In the genomic region with DNA sequence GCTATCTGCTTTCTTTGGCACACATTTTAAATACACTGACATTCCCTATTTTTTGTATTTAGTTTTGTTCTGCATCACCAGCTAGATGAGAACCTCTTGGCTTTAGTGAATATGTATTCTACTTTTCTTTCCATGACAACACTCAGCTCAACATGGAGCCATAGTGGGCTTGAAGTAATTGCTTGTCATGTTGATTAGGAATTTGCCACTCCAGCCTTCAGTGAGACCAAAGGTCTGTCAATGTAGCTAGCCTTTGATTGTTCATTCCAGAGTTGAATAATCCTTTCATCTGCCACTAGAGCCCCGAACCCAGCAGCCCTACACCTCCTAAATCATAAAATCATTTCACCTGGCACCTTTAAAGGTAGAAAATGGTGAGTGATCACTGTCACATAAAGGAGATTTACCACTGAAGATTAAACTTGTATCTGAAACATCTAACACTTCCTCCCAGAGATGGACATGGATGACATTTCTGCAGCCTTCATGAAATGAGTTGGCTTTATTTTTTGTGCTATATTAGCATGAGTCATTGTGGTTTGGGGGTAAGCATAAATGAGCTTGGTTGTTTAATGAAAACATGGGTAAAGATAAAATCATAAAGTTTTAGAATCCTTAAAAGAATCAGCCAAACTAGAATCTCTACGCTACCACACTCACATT, we compare ENCODE assay signal across 12 cellular contexts. TPM values are rescaled to one million over a fixed set of nuclear protein-coding genes. Genes with fewer than 3 reads are reported as not detected.
A peak's percentile ranks its signal among the peaks of the same experiment; 100 is the strongest.
DNase-seq lines count a peak whose midpoint lies in the region; ATAC-seq and TF ChIP-seq lines count a peak whose summit lies in the region.
"Had no signal": no experiment of that assay in that cellular context is flagged by ENCODE, and none has a peak within 500 bp of the region (broad histone marks: within the 10 kb centered on the region; RNA-seq: fewer than 3 reads in every experiment).

No MANE protein-coding gene starts in this region.

- H4K5ac ChIP-seq in IMR-90 (ENCODE audit: low read depth, low read length), result 0 out of 2 replicates have a peak overlapping the region, but pooled peaks have one; percentile 8

- peak overlapping the region; percentile 49 for H3K27ac Mint-ChIP-seq in memory B cell

- H3K23ac ChIP-seq in IMR-90 (ENCODE audit: low read depth, low read length) (peak overlapping the region; percentile 3; the same call in 1 of the 2 replicates), neuronal stem cell (ENCODE audit: low read depth, low read length, poor library complexity) (no peak overlapping the region)

- dilution Hi-C loops in IMR-90 (cut with HindIII; ENCODE audit: low sequenced_read_pairs, unreplicated experiment), result no loop called here

- no CpG with 5 or more reads among the region's 2 CpGs for WGBS in IMR-90 (ENCODE audit: extremely low coverage in 2 of 2, insufficient read length in 1 of 2), 2 experiments
- no CpG with 5 or more reads among the region's 2 CpGs for WGBS in neuronal stem cell (ENCODE audit: extremely low coverage in 2 of 2, insufficient read length in 2 of 2, insufficient replicate concordance in 1 of 2), 2 donors

- H3K18ac ChIP-seq in IMR-90 (ENCODE audit: low read depth, low read length), result peak overlapping the region; percentile 18; the same call in 1 of the 2 replicates
- no peak overlapping the region for H3K18ac ChIP-seq in neuronal stem cell (ENCODE audit: low read length)

- H3K4me3 Mint-ChIP-seq in memory B cell, result no peak overlapping the region

- H3K56ac ChIP-seq in IMR-90 (ENCODE audit: extremely low read depth, insufficient read depth, low read length), result no peak overlapping the region

- peak; percentile 78 for DNase-seq in EH (ENCODE audit: low read depth)
- peak; percentile 70 for DNase-seq in IMR-90
- DNase-seq in astrocyte of the hippocampus (ENCODE audit: low read depth, low spot score), result peak; percentile 48
- DNase-seq in memory B cell (ENCODE audit: low spot score in 2 of 2), result no peak
- DNase-seq in neuronal stem cell (ENCODE audit: low spot score), result no peak
- DNase-seq in dermis blood vessel endothelial cell, result no peak
- no peak for DNase-seq in NCI-H226
- DNase-seq: body of pancreas, heart left ventricle, KG1, NCI-H748 treated with DMSO at 0.1 percent for 48 hours had no signal

- H3K36me3 ChIP-seq in IMR-90 (ENCODE audit: control insufficient read depth, insufficient read depth, low read length) (peaks cover 57% of the 10 kb centered on the region), neuronal stem cell (replicated peaks in 1 of 2; ENCODE audit: control insufficient read depth in 2 of 2, insufficient read depth in 2 of 2, low read length in 2 of 2) (peaks cover 47 to 99% of the 10 kb centered on the region in 2 donors)

- H3K4me2 ChIP-seq in IMR-90 (ENCODE audit: low read depth, low read length) (peak overlapping the region; percentile 69), neuronal stem cell (ENCODE audit: insufficient read depth, low read length, poor library complexity, severe bottlenecking) (no peak overlapping the region)

- H3K27ac ChIP-seq in IMR-90 (ENCODE audit: insufficient read depth, low read length) (peak overlapping the region; percentile 40; the same call in 1 of the 2 replicates), neuronal stem cell (replicated peaks; ENCODE audit: low read length) (no peak overlapping the region)
- H3K27ac ChIP-seq: body of pancreas, heart left ventricle had no signal

- H2AK5ac ChIP-seq in IMR-90 (ENCODE audit: low read depth, low read length), result no peak overlapping the region
- H2AK5ac ChIP-seq in neuronal stem cell (ENCODE audit: low read depth, low read length), result no peak overlapping the region

- CTCF ChIA-PET in IMR-90 (lab: Yijun Ruan, JAX), result interaction anchor here (0.8 kb wide), 1 partner anchor 113 kb away, joined by 3 read pairs; no protein-coding TSS in a partner anchor

- H4K91ac ChIP-seq in IMR-90 (ENCODE audit: insufficient read depth, low read depth, low read length) (peak overlapping the region; percentile 8; the same call in 1 of the 2 replicates), neuronal stem cell (ENCODE audit: low read depth, low read length, poor library complexity) (no peak overlapping the region)

- TF ChIP-seq RAD21 in IMR-90 (IDR thresholded peaks at IDR 0.05; ENCODE audit: low read length), result no peak

- H2BK15ac ChIP-seq in IMR-90 (ENCODE audit: low read depth, low read length) (no peak overlapping the region), neuronal stem cell (ENCODE audit: low read length) (no peak overlapping the region)

- no peaks in the 10 kb centered on the region for H3K9me3 Mint-ChIP-seq in memory B cell

- ATAC-seq in IMR-90 (ENCODE audit: low read depth), result peak; percentile 82
- ATAC-seq in memory B cell (ENCODE audit: low read depth), result no peak
- no peak for ATAC-seq in GM18861 (IDR thresholded peaks at IDR 0.05; ENCODE audit: unreplicated experiment)
- ATAC-seq: body of pancreas had no signal

- no peak overlapping the region for H2AK9ac ChIP-seq in IMR-90 (replicated peaks; ENCODE audit: low read depth, low read length, poor library complexity)

- no peaks in the 10 kb centered on the region for H3K9me3 ChIP-seq in IMR-90 (ENCODE audit: control insufficient read depth, insufficient read depth, low read length)
- no peaks in the 10 kb centered on the region for H3K9me3 ChIP-seq in neuronal stem cell (replicated peaks in 1 of 2; ENCODE audit: control insufficient read depth in 2 of 2, insufficient read depth in 1 of 2, low read depth in 1 of 2, low read length in 2 of 2)
- H3K9me3 ChIP-seq: body of pancreas, heart left ventricle had no signal

- H3K9ac ChIP-seq in IMR-90 (ENCODE audit: low read depth, low read length), result no peak overlapping the region
- H3K9ac ChIP-seq in neuronal stem cell (ENCODE audit: low read depth, low read length, poor library complexity), result no peak overlapping the region

- H2BK20ac ChIP-seq in IMR-90 (ENCODE audit: low read depth, low read length), result no peak overlapping the region

- in situ Hi-C loops in IMR-90 (cut with MboI; ENCODE audit: low sequenced_read_pairs), result no loop called here

- H3K4ac ChIP-seq in IMR-90 (ENCODE audit: low read depth, low read length) (0 out of 2 replicates have a peak overlapping the region, but pooled peaks have one; percentile 21), neuronal stem cell (ENCODE audit: low read length) (no peak overlapping the region)

- intact Hi-C loops in IMR-90 (cut with micrococcal nuclease), result loop anchor here (5.0 to 10.0 kb wide), 3 partner anchors 38 to 210 kb away; no protein-coding TSS in a partner anchor

- H3K14ac ChIP-seq in IMR-90 (replicated peaks; ENCODE audit: low read depth, low read length) (0 out of 2 replicates have a peak overlapping the region, but pooled peaks have one; percentile 63), neuronal stem cell (ENCODE audit: low read length) (no peak overlapping the region)

- no peak overlapping the region for H2AFZ ChIP-seq in IMR-90 (replicated peaks; ENCODE audit: low read length, poor library complexity)
- no peak overlapping the region for H2AFZ ChIP-seq in neuronal stem cell (ENCODE audit: low read length)

- H2BK120ac ChIP-seq in IMR-90 (ENCODE audit: low read depth, low read length) (0 out of 2 replicates have a peak overlapping the region, but pooled peaks have one; percentile 1), neuronal stem cell (ENCODE audit: low read depth, low read length) (no peak overlapping the region)

- H3K79me1 ChIP-seq in IMR-90 (ENCODE audit: low read depth in 1 of 2, low read length in 2 of 2) (peaks cover 29 to 76% of the 10 kb centered on the region in 2 experiments), neuronal stem cell (ENCODE audit: low read depth, low read length) (no peaks in the 10 kb centered on the region)

- no peak for TF ChIP-seq CTCF in IMR-90 (conservative IDR thresholded peaks at IDR 0.05; ENCODE audit: low read depth, low read length)

- BruUV-seq in IMR-90 (replicated peaks; lab: Mats Ljungman, UMichigan), result no TSS peak

- H4K8ac ChIP-seq in IMR-90 (ENCODE audit: low read depth in 2 of 2, low read length in 2 of 2) (no peak overlapping the region), neuronal stem cell (ENCODE audit: low read depth, low read length) (no peak overlapping the region)

- peaks cover 38% of the 10 kb centered on the region for H4K20me1 ChIP-seq in IMR-90 (ENCODE audit: insufficient read depth, low read length)

- TF ChIP-seq POLR2A in IMR-90 (IDR thresholded peaks at IDR 0.05; ENCODE audit: low read depth, low read length), result no peak

- peaks cover 27% of the 10 kb centered on the region for H3K9me1 ChIP-seq in IMR-90 (ENCODE audit: insufficient read depth, low read length)

- peaks cover 29% of the 10 kb centered on the region for H3K36me3 Mint-ChIP-seq in memory B cell

- H2BK12ac ChIP-seq in neuronal stem cell (ENCODE audit: low read length), result no peak overlapping the region

- H2BK5ac ChIP-seq in IMR-90 (ENCODE audit: low read depth, low read length, poor library complexity, severe bottlenecking) (peak overlapping the region; percentile 48), neuronal stem cell (ENCODE audit: low read length) (no peak overlapping the region)

- peaks cover 7% of the 10 kb centered on the region for H3K4me1 Mint-ChIP-seq in memory B cell

- no peaks in the 10 kb centered on the region for H3K27me3 ChIP-seq in IMR-90 (ENCODE audit: control insufficient read depth, insufficient read depth, low read length)
- H3K27me3 ChIP-seq in neuronal stem cell (ENCODE audit: control insufficient read depth in 3 of 3, insufficient read depth in 3 of 3, low read depth in 1 of 3, low read length in 3 of 3), result no peaks in the 10 kb centered on the region
- H3K27me3 ChIP-seq: body of pancreas, heart left ventricle had no signal

- H3K4me3 ChIP-seq in IMR-90 (ENCODE audit: insufficient read depth, low read depth, low read length) (no peak overlapping the region), neuronal stem cell (ENCODE audit: low read length in 2 of 2) (no peak overlapping the region)
- H3K4me3 ChIP-seq: body of pancreas, heart left ventricle had no signal

- H3K4me1 ChIP-seq in IMR-90 (ENCODE audit: control insufficient read depth, insufficient read depth, low read length), result peaks cover 17% of the 10 kb centered on the region
- H3K4me1 ChIP-seq in neuronal stem cell (ENCODE audit: control insufficient read depth in 2 of 2, insufficient read depth in 1 of 2, low read depth in 1 of 2, low read length in 2 of 2), result no peaks in the 10 kb centered on the region
- H3K4me1 ChIP-seq: body of pancreas had no signal

- H3K27me3 Mint-ChIP-seq in memory B cell, result no peaks in the 10 kb centered on the region

- POLR2A ChIA-PET in IMR-90 (lab: Charles Lee; ENCODE audit: unreplicated experiment), result no interaction called here

RNA-seq across cellular contexts. Expression of gene GARRE1, which starts 29.2 kb away (rescaled TPM):
- 13.8 and 15.0 TPM in 2 replicates for total RNA-seq in IMR-90 (2012; rRNA removed)
- 16.9 and 21.5 TPM in 2 replicates for polyA plus RNA-seq in IMR-90 (2012; rRNA removed)
- 8.9 and 11.8 TPM in 2 replicates for polyA plus RNA-seq in IMR-90 (2012; cell fraction: cytosol; rRNA removed)
- 35.6 and 45.2 TPM in 2 replicates for polyA plus RNA-seq in IMR-90 (2012; cell fraction: nucleus; rRNA removed; ENCODE audit: low replicate concordance)
- polyA plus RNA-seq in neuronal stem cell (2013, experiment 1 of 2), result 37.1 TPM
- 40.7 TPM for polyA plus RNA-seq in neuronal stem cell (2013, experiment 2 of 2)
- total RNA-seq in dermis blood vessel endothelial cell, result 62.1 and 68.6 TPM in 2 replicates

RNA-seq across cellular contexts. Expression of gene LSM14A, which starts 52.8 kb away (rescaled TPM):
- total RNA-seq in IMR-90 (2012; rRNA removed) (44.3 and 49.4 TPM in 2 replicates), dermis blood vessel endothelial cell (62.8 and 99.5 TPM in 2 replicates)
- polyA plus RNA-seq in IMR-90 (2012; rRNA removed), result 54.8 and 66.1 TPM in 2 replicates
- polyA plus RNA-seq in IMR-90 (2012; cell fraction: cytosol; rRNA removed), result 94.9 and 113 TPM in 2 replicates
- polyA plus RNA-seq in IMR-90 (2012; cell fraction: nucleus; rRNA removed; ENCODE audit: low replicate concordance), result 45.7 and 47.0 TPM in 2 replicates
- 125 TPM for polyA plus RNA-seq in neuronal stem cell (2013, experiment 1 of 2)
- polyA plus RNA-seq in neuronal stem cell (2013, experiment 2 of 2), result 127 TPM

Comparison
In these comparisons a context has a peak if more than half of its experiments do, and no peak if none do; other contexts are left out.
1. DNase-seq: peak in EH (single experiment), IMR-90 (single experiment) and astrocyte of the hippocampus (single experiment); none in memory B cell (0 of 2), neuronal stem cell (single experiment), dermis blood vessel endothelial cell (single experiment) and NCI-H226 (single experiment).